In genomic region chr10:129467346-129468119, GRCh38 we compare ENCODE assay signal across 8 cellular contexts. TPM values are rescaled to one million over a fixed set of nuclear protein-coding genes. Genes with fewer than 3 reads are reported as not detected.
A peak's percentile ranks its signal among the peaks of the same experiment; 100 is the strongest.
DNase-seq lines count a peak whose midpoint lies in the region; ATAC-seq and TF ChIP-seq lines count a peak whose summit lies in the region.

No MANE protein-coding gene starts in this region.

- H3K4me3 Mint-ChIP-seq in GM23338 (peak overlapping the region; percentile 68), endothelial cell (ENCODE audit: unreplicated experiment) (peak overlapping the region; percentile 85)
- peak overlapping the region; percentile 74 to 90 (median 87) for H3K4me3 Mint-ChIP-seq in naive thymus-derived CD4-positive, alpha-beta T cell

- H3K4me1 Mint-ChIP-seq in GM23338 (peaks cover 16% of the 10 kb centered on the region), endothelial cell (ENCODE audit: unreplicated experiment) (peaks cover 22% of the 10 kb centered on the region)
- peaks cover 8 to 33% (median 27%) of the 10 kb centered on the region in 7 donors for H3K4me1 Mint-ChIP-seq in naive thymus-derived CD4-positive, alpha-beta T cell

- peak overlapping the region; percentile 8; the same call in 1 of the 2 replicates for H3K27ac ChIP-seq in DOHH2 (ENCODE audit: low read depth, low read length)
- H3K27ac ChIP-seq in GM23338 (ENCODE audit: low read depth) = no peak overlapping the region
- H3K27ac ChIP-seq in RWPE1 = peak overlapping the region; percentile 77
- H3K27ac ChIP-seq in naive thymus-derived CD4-positive, alpha-beta T cell (ENCODE audit: low read depth, low read length) = peak overlapping the region; percentile 82

- H3K79me2 ChIP-seq in DOHH2 (ENCODE audit: control insufficient read depth, low read length) (peaks cover 12% of the 10 kb centered on the region), GM23338 (replicated peaks; ENCODE audit: insufficient read depth) (no peaks in the 10 kb centered on the region)

- no peak overlapping the region for H3K27ac Mint-ChIP-seq in GM23338
- H3K27ac Mint-ChIP-seq in endothelial cell (ENCODE audit: unreplicated experiment) = no peak overlapping the region
- peak overlapping the region; percentile 71 to 91 (median 84) for H3K27ac Mint-ChIP-seq in naive thymus-derived CD4-positive, alpha-beta T cell

- H3K9me3 Mint-ChIP-seq in GM23338 = peaks cover 2% of the 10 kb centered on the region; the same call in 1 of the 3 replicates
- H3K9me3 Mint-ChIP-seq in endothelial cell (ENCODE audit: unreplicated experiment) = no peaks in the 10 kb centered on the region
- no peaks in the 10 kb centered on the region for H3K9me3 Mint-ChIP-seq in naive thymus-derived CD4-positive, alpha-beta T cell

- H3K36me3 ChIP-seq in DOHH2 (ENCODE audit: control insufficient read depth, low read length) (peaks cover 3% of the 10 kb centered on the region; the same call in 1 of the 2 replicates), GM23338 (ENCODE audit: insufficient read depth) (no peaks in the 10 kb centered on the region)
- peaks cover 0 to 16% (median 0%) of the 10 kb centered on the region in 3 experiments for H3K36me3 ChIP-seq in naive thymus-derived CD4-positive, alpha-beta T cell (ENCODE audit: control insufficient read depth in 2 of 3, insufficient read depth in 3 of 3, low read length in 3 of 3)

- POLR2A ChIA-PET in RWPE1 (lab: Yijun Ruan, JAX; ENCODE audit: low non-redundant PET) = no interaction called here
- POLR2A ChIA-PET in naive thymus-derived CD4-positive, alpha-beta T cell (lab: Charles Lee) = interaction anchor here (0.9 to 3.1 kb wide), 5 partner anchors 31 to 669 kb away, joined by 3 to 15 read pairs (median 3); partner anchors contain the start of genes C10orf143 and GLRX3

- no peaks in the 10 kb centered on the region for H3F3A ChIP-seq in DOHH2 (ENCODE audit: control insufficient read depth, insufficient read depth)
- no peaks in the 10 kb centered on the region for H3F3A ChIP-seq in GM23338 (replicated peaks; ENCODE audit: low read depth)

- H3K4me1 ChIP-seq in DOHH2 (ENCODE audit: control insufficient read depth, low read length) (peaks cover 20% of the 10 kb centered on the region), GM23338 (ENCODE audit: insufficient read depth) (peaks cover 6% of the 10 kb centered on the region; the same call in 1 of the 2 replicates)
- peaks cover 11 to 13% of the 10 kb centered on the region in 2 donors for H3K4me1 ChIP-seq in naive thymus-derived CD4-positive, alpha-beta T cell (ENCODE audit: control insufficient read depth in 2 of 2, insufficient read depth in 2 of 2, low read length in 2 of 2)

- H4K20me1 ChIP-seq in DOHH2 (ENCODE audit: control insufficient read depth, insufficient read depth, low read depth, low read length) (no peaks in the 10 kb centered on the region), GM23338 (replicated peaks; ENCODE audit: insufficient read depth) (no peaks in the 10 kb centered on the region)

- H3K9me2 ChIP-seq in DOHH2 (replicated peaks; ENCODE audit: control insufficient read depth, low read length) (no peaks in the 10 kb centered on the region), GM23338 (ENCODE audit: insufficient read depth) (no peaks in the 10 kb centered on the region)

- intact Hi-C loops in naive thymus-derived CD4-positive, alpha-beta T cell (cut with micrococcal nuclease) = loop anchor here (1.0 to 10.0 kb wide), 10 partner anchors 431 to 1420 kb away; partner anchors contain the start of genes GLRX3 (in 2 of the 2) and MKI67 (in 1 of the 2)

- TF ChIP-seq CTCF in DOHH2 (IDR thresholded peaks at IDR 0.05; ENCODE audit: low read depth, low read length, poor library complexity, severe bottlenecking) (no peak), GM23338 (conservative IDR thresholded peaks at IDR 0.05; ENCODE audit: low read depth in 2 of 2) (no peak), RWPE1 (conservative IDR thresholded peaks at IDR 0.05; ENCODE audit: low read depth) (no peak), endothelial cell (IDR thresholded peaks at IDR 0.05; ENCODE audit: unreplicated experiment) (no peak)

- DNase-seq in GM23338 (ENCODE audit: low spot score) = peak; percentile 6
- DNase-seq in RWPE1 (ENCODE audit: low spot score) = peak; percentile 28
- no peak for DNase-seq in endothelial cell (ENCODE audit: low spot score)
- DNase-seq in naive thymus-derived CD4-positive, alpha-beta T cell = no peak
- DNase-seq in NCI-H2227 treated with DMSO at 0.1 percent for 48 hours (lab: John Stamatoyannopoulos, UW) = no peak
- DNase-seq in HCEC 1CT = no peak
- DNase-seq in GM19238 (ENCODE audit: insufficient read length, low spot score) = no peak

- H3K27me3 ChIP-seq in DOHH2 (ENCODE audit: control insufficient read depth, low read length) (no peaks in the 10 kb centered on the region), GM23338 (ENCODE audit: insufficient read depth) (peaks cover 9% of the 10 kb centered on the region; the same call in 1 of the 2 replicates)
- no peaks in the 10 kb centered on the region for H3K27me3 ChIP-seq in naive thymus-derived CD4-positive, alpha-beta T cell (ENCODE audit: control insufficient read depth in 2 of 2, insufficient read depth in 2 of 2, low read length in 2 of 2)

- peak overlapping the region; percentile 72; the same call in 1 of the 2 replicates for H2AFZ ChIP-seq in GM23338

- ATAC-seq in GM23338 = peak; percentile 38
- no peak for ATAC-seq in naive thymus-derived CD4-positive, alpha-beta T cell

- H3K27me3 Mint-ChIP-seq in GM23338 (ENCODE audit: insufficient read depth, low read depth, poor library complexity) = peaks cover 21% of the 10 kb centered on the region
- H3K27me3 Mint-ChIP-seq in endothelial cell (ENCODE audit: unreplicated experiment) = peaks cover 9% of the 10 kb centered on the region
- H3K27me3 Mint-ChIP-seq in naive thymus-derived CD4-positive, alpha-beta T cell = no peaks in the 10 kb centered on the region

- CTCF ChIA-PET in RWPE1 (lab: Yijun Ruan, JAX) = no interaction called here
- CTCF ChIA-PET in naive thymus-derived CD4-positive, alpha-beta T cell (lab: Charles Lee) = no interaction called here

- H3K4me2 ChIP-seq in DOHH2 (ENCODE audit: low read length) = peak overlapping the region; percentile 94
- peak overlapping the region; percentile 81 for H3K4me2 ChIP-seq in GM23338

- H3K4me3 ChIP-seq in DOHH2 (ENCODE audit: low read length) (peak overlapping the region; percentile 87), GM23338 (peak overlapping the region; percentile 62)
- H3K4me3 ChIP-seq in naive thymus-derived CD4-positive, alpha-beta T cell (ENCODE audit: low read length) = peak overlapping the region; percentile 74

- H3K36me3 Mint-ChIP-seq in GM23338 (ENCODE audit: low read depth) = 0 out of 3 replicates have a peak, but pooled peaks cover 4% of the 10 kb centered on the region
- peaks cover 4% of the 10 kb centered on the region for H3K36me3 Mint-ChIP-seq in endothelial cell (ENCODE audit: low read depth, unreplicated experiment)
- peaks cover 2 to 21% (median 9%) of the 10 kb centered on the region in 5 donors for H3K36me3 Mint-ChIP-seq in naive thymus-derived CD4-positive, alpha-beta T cell

- H3K9me3 ChIP-seq in DOHH2 (ENCODE audit: control insufficient read depth, insufficient read depth, low read length) = no peaks in the 10 kb centered on the region
- H3K9me3 ChIP-seq in naive thymus-derived CD4-positive, alpha-beta T cell (ENCODE audit: control insufficient read depth in 2 of 3, low read length in 3 of 3) = no peaks in the 10 kb centered on the region

TF ChIP-seq in GM23338, 12 proteins besides CTCF, POLR2A, EP300 and RAD21:
- TF ChIP-seq EZH2 (IDR thresholded peaks at IDR 0.05; ENCODE audit: low read depth, unreplicated experiment) (no peak), NANOG (IDR thresholded peaks at IDR 0.05; ENCODE audit: borderline replicate concordance) (no peak), ZNF114 (CRISPR knock-in tag; IDR thresholded peaks at IDR 0.05) (no peak), ETS1 (IDR thresholded peaks at IDR 0.05) (no peak), EZH2phosphoT487 (IDR thresholded peaks at IDR 0.05; ENCODE audit: unreplicated experiment) (no peak)

RNA-seq across cellular contexts. Expression of gene MGMT, which starts 0.5 kb away (rescaled TPM):
- 19.3 and 21.9 TPM in 2 replicates for total RNA-seq in GM23338 (2014; rRNA removed; shearing (Covaris generic))
- 19.2 and 21.9 TPM in 2 replicates for polyA plus RNA-seq in GM23338 (2016; fragmentation: Nextera tagmentation; extraction: Ambion mirVana)
- total RNA-seq in endothelial cell (ENCODE audit: unreplicated experiment) = 25.9 TPM
- 10 to 100 TPM; 17.6 to 23.9 (median 21.8) TPM for total RNA-seq in naive thymus-derived CD4-positive, alpha-beta T cell
- polyA plus RNA-seq in naive thymus-derived CD4-positive, alpha-beta T cell = 10 to 100 TPM; 30.3 to 37.1 TPM

Comparison
In these comparisons a context has a peak if more than half of its experiments do, and no peak if none do; other contexts are left out.
1. DNase-seq: peak in GM23338 (single experiment) and RWPE1 (single experiment); none in endothelial cell (single experiment), naive thymus-derived CD4-positive, alpha-beta T cell (0 of 9), NCI-H2227 treated with DMSO at 0.1 percent for 48 hours (single experiment), HCEC 1CT (single experiment) and GM19238 (single experiment).
2. H3K27ac Mint-ChIP-seq: peak in naive thymus-derived CD4-positive, alpha-beta T cell (9 of 9); none in GM23338 (single experiment) and endothelial cell (single experiment).
3. Peak in every context shown above with its lines, with median percentiles within 50 percentile points of each other: H3K4me3 ChIP-seq and H3K4me3 Mint-ChIP-seq.